Comparison of ENCODE assay signal across 17 cellular contexts in genomic region chr3:127013196-127013595, GRCh38. TPM values are rescaled to one million over a fixed set of nuclear protein-coding genes. Genes with fewer than 3 reads are reported as not detected.
DNase-seq lines count a peak whose midpoint lies in the region; ATAC-seq and TF ChIP-seq lines count a peak whose summit lies in the region.
"Had no signal": no experiment of that assay in that cellular context is flagged by ENCODE, and none has a peak within 500 bp of the region (broad histone marks: within the 10 kb centered on the region; RNA-seq: fewer than 3 reads in every experiment).

No MANE protein-coding gene starts in this region.

- H3K36me3 Mint-ChIP-seq in chondrocyte (ENCODE audit: low read depth): peaks cover 16% of the 10 kb centered on the region
- H3K36me3 Mint-ChIP-seq in CD8-positive, alpha-beta T cell: peaks cover 27% of the 10 kb centered on the region
- H3K36me3 Mint-ChIP-seq in naive thymus-derived CD8-positive, alpha-beta T cell: peaks cover 0 to 10% (median 7%) of the 10 kb centered on the region in 3 donors

- no peaks in the 10 kb centered on the region for H3K9me3 ChIP-seq in HEK293 (ENCODE audit: control insufficient read depth, insufficient read depth, low read depth, low read length)
- H3K9me3 ChIP-seq in thoracic aorta: no peaks in the 10 kb centered on the region
- H3K9me3 ChIP-seq in CD8-positive, alpha-beta T cell (ENCODE audit: low read length): no peaks in the 10 kb centered on the region

- H3K27ac ChIP-seq in HEK293 (ENCODE audit: extremely low read depth, low read depth, low read length) (no peak overlapping the region), thoracic aorta (peak overlapping the region; percentile 78 to 80)
- no peak overlapping the region for H3K27ac ChIP-seq in CD8-positive, alpha-beta T cell (ENCODE audit: low read depth, low read length)
- H3K27ac ChIP-seq: 22Rv1, GM23248 had no signal

- CTCF ChIA-PET in HEK293 (lab: Yijun Ruan, JAX): no interaction called here
- CTCF ChIA-PET in CD8-positive, alpha-beta T cell (lab: Charles Lee): no interaction called here

- no peak overlapping the region for H3K4me3 ChIP-seq in HEK293 (ENCODE audit: low read depth, low read length)
- no peak overlapping the region for H3K4me3 ChIP-seq in thoracic aorta
- no peak overlapping the region for H3K4me3 ChIP-seq in CD8-positive, alpha-beta T cell (ENCODE audit: low read depth, low read length)
- H3K4me3 ChIP-seq: GM23248 had no signal

- no peaks in the 10 kb centered on the region for H3K27me3 ChIP-seq in thoracic aorta (replicated peaks; ENCODE audit: insufficient read depth)
- H3K27me3 ChIP-seq in CD8-positive, alpha-beta T cell (ENCODE audit: insufficient read depth, low read length): no peaks in the 10 kb centered on the region

- intact Hi-C loops in CD8-positive, alpha-beta T cell (cut with DNase I, micrococcal nuclease): no loop called here

- DNase-seq in NCI-H2227 (lab: John Stamatoyannopoulos, UW; ENCODE audit: unreplicated experiment) (peak; percentile 13), NCI-H2227 treated with DMSO at 0.1 percent for 48 hours (lab: John Stamatoyannopoulos, UW) (no peak), chondrocyte (ENCODE audit: low spot score) (no peak), thoracic aorta (ENCODE audit: low spot score) (no peak), NCI-H510A treated with DMSO at 0.1 percent for 48 hours (lab: John Stamatoyannopoulos, UW) (no peak)
- no peak for DNase-seq in CD8-positive, alpha-beta T cell
- no peak for DNase-seq in naive thymus-derived CD8-positive, alpha-beta T cell
- DNase-seq: C1 segment of cervical spinal cord; CD4-positive, CD25-positive, alpha-beta regulatory T cell; DMS153; DMS79; GM23248; HCEC 1CT; HFFc6; IMR-90 had no signal

- H3K27me3 Mint-ChIP-seq in chondrocyte (ENCODE audit: low read depth): no peaks in the 10 kb centered on the region
- H3K27me3 Mint-ChIP-seq in CD8-positive, alpha-beta T cell (ENCODE audit: low read depth): no peaks in the 10 kb centered on the region
- H3K27me3 Mint-ChIP-seq in naive thymus-derived CD8-positive, alpha-beta T cell: no peaks in the 10 kb centered on the region
- H3K27me3 Mint-ChIP-seq: CD4-positive, CD25-positive, alpha-beta regulatory T cell had no signal

- H3K27ac Mint-ChIP-seq in chondrocyte (ENCODE audit: unreplicated experiment): peak overlapping the region; percentile 32
- no peak overlapping the region for H3K27ac Mint-ChIP-seq in CD8-positive, alpha-beta T cell
- no peak overlapping the region for H3K27ac Mint-ChIP-seq in naive thymus-derived CD8-positive, alpha-beta T cell
- H3K27ac Mint-ChIP-seq: CD4-positive, CD25-positive, alpha-beta regulatory T cell; HFFc6 had no signal

- H3K4me1 ChIP-seq in HEK293 (ENCODE audit: control insufficient read depth, insufficient read depth, low read length): no peaks in the 10 kb centered on the region
- H3K4me1 ChIP-seq in thoracic aorta (ENCODE audit: control insufficient read depth in 1 of 2, low read depth in 2 of 2): peaks cover 38 to 72% of the 10 kb centered on the region in 2 donors
- H3K4me1 ChIP-seq in CD8-positive, alpha-beta T cell (ENCODE audit: insufficient read depth, low read length): no peaks in the 10 kb centered on the region

- peaks cover 34% of the 10 kb centered on the region for H3K4me1 Mint-ChIP-seq in chondrocyte (ENCODE audit: low read depth)
- H3K4me1 Mint-ChIP-seq in CD8-positive, alpha-beta T cell (ENCODE audit: low read depth): no peaks in the 10 kb centered on the region
- no peaks in the 10 kb centered on the region for H3K4me1 Mint-ChIP-seq in naive thymus-derived CD8-positive, alpha-beta T cell
- H3K4me1 Mint-ChIP-seq: CD4-positive, CD25-positive, alpha-beta regulatory T cell had no signal

- TF ChIP-seq CTCF in HEK293 (tag by site-specific recombination; IDR thresholded peaks at IDR 0.05) (no peak), chondrocyte (IDR thresholded peaks at IDR 0.05) (no peak), thoracic aorta (IDR thresholded peaks at IDR 0.05) (no peak)
- no peak for TF ChIP-seq CTCF in CD8-positive, alpha-beta T cell (IDR thresholded peaks at IDR 0.05)

- POLR2A ChIA-PET in HEK293 (lab: Yijun Ruan, JAX): no interaction called here
- POLR2A ChIA-PET in CD8-positive, alpha-beta T cell (lab: Charles Lee): no interaction called here
- POLR2A ChIA-PET in naive thymus-derived CD8-positive, alpha-beta T cell (lab: Charles Lee): no interaction called here

- no peak for ATAC-seq in thoracic aorta (ENCODE audit: insufficient number of reproducible peaks, low FRiP score, low read depth)
- no peak for ATAC-seq in CD8-positive, alpha-beta T cell
- no peak for ATAC-seq in naive thymus-derived CD8-positive, alpha-beta T cell

- no peaks in the 10 kb centered on the region for H3K9me3 Mint-ChIP-seq in chondrocyte (ENCODE audit: low read depth)
- no peaks in the 10 kb centered on the region for H3K9me3 Mint-ChIP-seq in CD8-positive, alpha-beta T cell
- H3K9me3 Mint-ChIP-seq in naive thymus-derived CD8-positive, alpha-beta T cell: no peaks in the 10 kb centered on the region
- H3K9me3 Mint-ChIP-seq: CD4-positive, CD25-positive, alpha-beta regulatory T cell; HFFc6 had no signal

- H3K36me3 ChIP-seq in HEK293 (ENCODE audit: control insufficient read depth in 2 of 2, insufficient read depth in 1 of 2, low read length in 2 of 2) (peaks cover 0 to 70% of the 10 kb centered on the region in 2 experiments; a peak in 1 of 3 replicates), thoracic aorta (peaks cover 32% of the 10 kb centered on the region)
- H3K36me3 ChIP-seq in CD8-positive, alpha-beta T cell (ENCODE audit: insufficient read depth, low read length): no peaks in the 10 kb centered on the region

- no peak overlapping the region for H3K4me3 Mint-ChIP-seq in chondrocyte (ENCODE audit: unreplicated experiment)
- H3K4me3 Mint-ChIP-seq in CD8-positive, alpha-beta T cell: no peak overlapping the region
- H3K4me3 Mint-ChIP-seq in naive thymus-derived CD8-positive, alpha-beta T cell: no peak overlapping the region
- H3K4me3 Mint-ChIP-seq: CD4-positive, CD25-positive, alpha-beta regulatory T cell; HFFc6 had no signal

TF ChIP-seq in HEK293, 187 proteins besides CTCF, POLR2A, EP300 and RAD21:
- TF ChIP-seq ZBTB17 (tag by site-specific recombination; IDR thresholded peaks at IDR 0.05) (no peak), ZNF701 (tag by site-specific recombination; IDR thresholded peaks at IDR 0.05) (no peak), ZBTB48 (tag by site-specific recombination; IDR thresholded peaks at IDR 0.05) (no peak), ZSCAN4 (tag by site-specific recombination; IDR thresholded peaks at IDR 0.05) (no peak), ZIC2 (tag by site-specific recombination; IDR thresholded peaks at IDR 0.05) (peak; percentile 97), SP7 (tag by site-specific recombination; IDR thresholded peaks at IDR 0.05) (peak; percentile 61)
TF ChIP-seq in HEK293: peak in this region for 2.

RNA-seq across cellular contexts. Expression of gene PLXNA1, which starts 30.3 kb away (rescaled TPM):
- 69.8 to 99.1 TPM (median 98.2 TPM) in 3 replicates for total RNA-seq in chondrocyte
- 100 to 1,000 TPM in 1 of 2 donors, 10 to 100 TPM in 1; 70.1 to 102 TPM for total RNA-seq in thoracic aorta
- total RNA-seq in CD8-positive, alpha-beta T cell: 1 to 10 TPM; 7.3 to 8.4 TPM
- 10 to 100 TPM; 13.9 to 15.8 TPM for total RNA-seq in naive thymus-derived CD8-positive, alpha-beta T cell
- polyA plus RNA-seq in naive thymus-derived CD8-positive, alpha-beta T cell: under 1 TPM; 0.20 to 0.59 (median 0.24) TPM

Comparison
In these comparisons a context has a peak if more than half of its experiments do, and no peak if none do; other contexts are left out.
1. H3K27ac ChIP-seq: peak in thoracic aorta (2 of 2); none in HEK293 (single experiment) and CD8-positive, alpha-beta T cell (single experiment).